In the genomic region with DNA sequence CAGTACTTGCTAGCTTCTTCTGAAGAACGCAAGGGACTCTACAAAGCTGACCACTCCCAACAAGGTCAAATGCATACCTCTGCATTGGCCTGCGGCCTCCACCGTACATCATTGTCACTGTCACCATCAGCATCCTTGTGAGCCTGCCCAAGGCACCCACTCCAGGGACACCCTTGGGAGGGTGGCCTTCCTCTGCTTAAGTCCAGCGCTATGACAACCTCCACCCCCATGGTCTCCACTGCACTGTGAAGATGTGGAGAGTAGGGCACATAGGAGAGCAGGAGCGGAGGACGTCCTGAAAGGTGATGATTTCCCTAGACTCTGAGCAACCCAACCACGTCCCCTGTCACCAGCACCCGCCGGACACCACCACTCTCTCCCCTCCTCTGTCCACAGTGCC, we compare ENCODE assay signal across 14 cellular contexts.
DNase-seq lines count a peak whose midpoint lies in the region; ATAC-seq lines count a peak whose summit lies in the region.
"Had no signal": no experiment of that assay in that cellular context is flagged by ENCODE, and none has a peak within 500 bp of the region (broad histone marks: within the 10 kb centered on the region; RNA-seq: fewer than 3 reads in every experiment).

No MANE protein-coding gene starts in this region.

- no peak overlapping the region for H3K4me3 Mint-ChIP-seq in activated naive CD8-positive, alpha-beta T cell treated with anti-CD3 and anti-CD28 coated beads, Interleukin-2, amount 50 U/mL, for 24 hours
- no peak overlapping the region for H3K4me3 Mint-ChIP-seq in activated naive CD8-positive, alpha-beta T cell treated with anti-CD3 and anti-CD28 coated beads for 36 hours
- H3K4me3 Mint-ChIP-seq in stimulated activated effector memory CD8-positive, alpha-beta T cell treated with anti-CD3 and anti-CD28 coated beads, Interleukin-12 subunit alpha, Interleukin-12 subunit beta, amount 100 ng/mL, for 72 hours: no peak overlapping the region
- H3K4me3 Mint-ChIP-seq: CD14-positive monocyte; CD8-positive, alpha-beta T cell had no signal

- no peaks in the 10 kb centered on the region for H3K36me3 Mint-ChIP-seq in activated naive CD8-positive, alpha-beta T cell treated with anti-CD3 and anti-CD28 coated beads, Interleukin-2, amount 50 U/mL, for 24 hours (ENCODE audit: low read depth)
- H3K36me3 Mint-ChIP-seq in activated naive CD8-positive, alpha-beta T cell treated with anti-CD3 and anti-CD28 coated beads for 36 hours: no peaks in the 10 kb centered on the region
- H3K36me3 Mint-ChIP-seq in stimulated activated effector memory CD8-positive, alpha-beta T cell treated with anti-CD3 and anti-CD28 coated beads, Interleukin-12 subunit alpha, Interleukin-12 subunit beta, amount 100 ng/mL, for 72 hours: no peaks in the 10 kb centered on the region
- H3K36me3 Mint-ChIP-seq: CD14-positive monocyte; CD8-positive, alpha-beta T cell had no signal

- H3K27ac Mint-ChIP-seq in activated naive CD8-positive, alpha-beta T cell treated with anti-CD3 and anti-CD28 coated beads, Interleukin-2, amount 50 U/mL, for 24 hours: no peak overlapping the region
- H3K27ac Mint-ChIP-seq in activated naive CD8-positive, alpha-beta T cell treated with anti-CD3 and anti-CD28 coated beads for 36 hours: no peak overlapping the region
- H3K27ac Mint-ChIP-seq in stimulated activated effector memory CD8-positive, alpha-beta T cell treated with anti-CD3 and anti-CD28 coated beads, Interleukin-12 subunit alpha, Interleukin-12 subunit beta, amount 100 ng/mL, for 72 hours: no peak overlapping the region
- H3K27ac Mint-ChIP-seq: CD14-positive monocyte; CD8-positive, alpha-beta T cell had no signal

- no peak for DNase-seq in activated naive CD8-positive, alpha-beta T cell treated with anti-CD3 and anti-CD28 coated beads, Interleukin-2, amount 50 U/mL, for 24 hours
- DNase-seq in activated naive CD8-positive, alpha-beta T cell treated with anti-CD3 and anti-CD28 coated beads for 36 hours: no peak
- DNase-seq in ecto neural progenitor cell (ENCODE audit: low spot score) (peak; percentile 24), posterior cingulate gyrus (no peak)
- DNase-seq in stimulated activated effector memory CD8-positive, alpha-beta T cell treated with anti-CD3 and anti-CD28 coated beads, Interleukin-12 subunit alpha, Interleukin-12 subunit beta, amount 100 ng/mL, for 72 hours (ENCODE audit: low spot score in 2 of 2): no peak
- DNase-seq in stimulated activated naive CD8-positive, alpha-beta T cell treated with anti-CD3 and anti-CD28 coated beads, Interleukin-15, Interleukin-2, amounts not matched to agents 100 U/mL and 50 U/mL, for 24 hours: no peak
- DNase-seq: CD8-positive, alpha-beta T cell; COR-L47; DND-41; GDM1 had no signal

- H3K27me3 Mint-ChIP-seq in activated naive CD8-positive, alpha-beta T cell treated with anti-CD3 and anti-CD28 coated beads, Interleukin-2, amount 50 U/mL, for 24 hours: no peaks in the 10 kb centered on the region
- H3K27me3 Mint-ChIP-seq in activated naive CD8-positive, alpha-beta T cell treated with anti-CD3 and anti-CD28 coated beads for 36 hours: no peaks in the 10 kb centered on the region

- ATAC-seq in activated naive CD8-positive, alpha-beta T cell treated with anti-CD3 and anti-CD28 coated beads, Interleukin-2, amount 50 U/mL, for 24 hours: peak; percentile 33
- ATAC-seq in stimulated activated effector memory CD8-positive, alpha-beta T cell treated with anti-CD3 and anti-CD28 coated beads, Interleukin-12 subunit alpha, Interleukin-12 subunit beta, amount 100 ng/mL, for 72 hours: peak; percentile 11
- ATAC-seq in stimulated activated naive CD8-positive, alpha-beta T cell treated with anti-CD3 and anti-CD28 coated beads, Interleukin-15, Interleukin-2, amounts not matched to agents 100 U/mL and 50 U/mL, for 24 hours: no peak
- ATAC-seq in GM21529 (IDR thresholded peaks at IDR 0.05; ENCODE audit: unreplicated experiment): no peak
- ATAC-seq: CD8-positive, alpha-beta T cell; HCT116; HepG2 had no signal

- intact Hi-C loops in posterior cingulate gyrus (cut with DNase I): no loop called here

- no peaks in the 10 kb centered on the region for H3K4me1 Mint-ChIP-seq in activated naive CD8-positive, alpha-beta T cell treated with anti-CD3 and anti-CD28 coated beads, Interleukin-2, amount 50 U/mL, for 24 hours
- H3K4me1 Mint-ChIP-seq in activated naive CD8-positive, alpha-beta T cell treated with anti-CD3 and anti-CD28 coated beads for 36 hours: no peaks in the 10 kb centered on the region
- no peaks in the 10 kb centered on the region for H3K4me1 Mint-ChIP-seq in stimulated activated effector memory CD8-positive, alpha-beta T cell treated with anti-CD3 and anti-CD28 coated beads, Interleukin-12 subunit alpha, Interleukin-12 subunit beta, amount 100 ng/mL, for 72 hours
- H3K4me1 Mint-ChIP-seq: CD14-positive monocyte had no signal

- no peaks in the 10 kb centered on the region for H3K9me3 Mint-ChIP-seq in activated naive CD8-positive, alpha-beta T cell treated with anti-CD3 and anti-CD28 coated beads, Interleukin-2, amount 50 U/mL, for 24 hours
- no peaks in the 10 kb centered on the region for H3K9me3 Mint-ChIP-seq in activated naive CD8-positive, alpha-beta T cell treated with anti-CD3 and anti-CD28 coated beads for 36 hours
- H3K9me3 Mint-ChIP-seq in stimulated activated effector memory CD8-positive, alpha-beta T cell treated with anti-CD3 and anti-CD28 coated beads, Interleukin-12 subunit alpha, Interleukin-12 subunit beta, amount 100 ng/mL, for 72 hours: peaks cover 3% of the 10 kb centered on the region

Comparison
In these comparisons a context has a peak if more than half of its experiments do, and no peak if none do; other contexts are left out.
1. ATAC-seq: peak in activated naive CD8-positive, alpha-beta T cell treated with anti-CD3 and anti-CD28 coated beads, Interleukin-2, amount 50 U/mL, for 24 hours (single experiment) and stimulated activated effector memory CD8-positive, alpha-beta T cell treated with anti-CD3 and anti-CD28 coated beads, Interleukin-12 subunit alpha, Interleukin-12 subunit beta, amount 100 ng/mL, for 72 hours (single experiment); none in stimulated activated naive CD8-positive, alpha-beta T cell treated with anti-CD3 and anti-CD28 coated beads, Interleukin-15, Interleukin-2, amounts not matched to agents 100 U/mL and 50 U/mL, for 24 hours (single experiment) and GM21529 (single experiment).